In genomic region chr10:97914837-97915211, GRCh38 we compare ENCODE assay signal across 8 cellular contexts.
DNase-seq lines count a peak whose midpoint lies in the region; ATAC-seq and TF ChIP-seq lines count a peak whose summit lies in the region.

No MANE protein-coding gene starts in this region.

- H3K9me3 ChIP-seq in adrenal gland (replicated peaks in 1 of 3): no peaks in the 10 kb centered on the region

- WGBS in adrenal gland, 4 donors: 9 to 19% (median 10%) methylated on average over 5 to 11 of the region's 11 CpGs; no CpG with 5 or more reads in 1 of the 4 donors

- no peak overlapping the region for H3K27ac ChIP-seq in adrenal gland

- DNase-seq in CD1c-positive myeloid dendritic cell (ENCODE audit: extremely low spot score): peak; percentile 61
- DNase-seq in NCI-H1092 (lab: John Stamatoyannopoulos, UW): peak; percentile 27
- peak; percentile 24 to 68 (median 57) for DNase-seq in T-helper 2 cell
- peak; percentile 67 to 81 (median 72) for DNase-seq in adrenal gland
- peak; percentile 82 for DNase-seq in left cardiac atrium
- no peak for DNase-seq in retinal pigment epithelial cell (ENCODE audit: low read depth)
- no peak for DNase-seq in OCI-M2 (lab: John Stamatoyannopoulos, UW; ENCODE audit: unreplicated experiment)

- ATAC-seq in GM21423 (IDR thresholded peaks at IDR 0.05; ENCODE audit: unreplicated experiment): peak; percentile 58
- ATAC-seq in left cardiac atrium: peak; percentile 83 to 88

- H3K36me3 ChIP-seq in adrenal gland (replicated peaks in 1 of 2): no peaks in the 10 kb centered on the region

- no peak overlapping the region for H3K4me3 ChIP-seq in adrenal gland
- H3K4me3 ChIP-seq in retinal pigment epithelial cell (ENCODE audit: low read length): no peak overlapping the region

- no peak for TF ChIP-seq POLR2A in adrenal gland (IDR thresholded peaks at IDR 0.05)

- peaks cover 8% of the 10 kb centered on the region for H3K27me3 ChIP-seq in adrenal gland

- TF ChIP-seq CTCF in adrenal gland (IDR thresholded peaks at IDR 0.05) (peak; percentile 73 to 91 (median 84)), retinal pigment epithelial cell (conservative IDR thresholded peaks at IDR 0.05; ENCODE audit: low read depth, low read length) (peak; percentile 89)

- intact Hi-C loops in adrenal gland (cut with DNase I): loop anchor here (2.0 to 10.0 kb wide), 3 partner anchors 126 to 1320 kb away; partner anchors contain the start of gene HPSE2 (in 1 of the 2)
- intact Hi-C loops in left cardiac atrium (cut with DNase I): loop anchor here (2.0 to 10.0 kb wide), 3 partner anchors 117 to 400 kb away; partner anchors contain the start of gene CRTAC1 (in 1 of the 2)

- H3K4me1 ChIP-seq in adrenal gland (replicated peaks in 1 of 2): no peaks in the 10 kb centered on the region

Comparison
In these comparisons a context has a peak if more than half of its experiments do, and no peak if none do; other contexts are left out.
1. DNase-seq: peak in CD1c-positive myeloid dendritic cell (single experiment), NCI-H1092 (single experiment), T-helper 2 cell (5 of 5), adrenal gland (7 of 7) and left cardiac atrium (single experiment); none in retinal pigment epithelial cell (single experiment) and OCI-M2 (single experiment).